In genomic region chr6:105990151-105990550, GRCh38 we compare ENCODE assay signal across 1 cellular context.
TF ChIP-seq lines count a peak whose summit lies in the region.

No MANE protein-coding gene starts in this region.

TF ChIP-seq in K562, 482 proteins besides CTCF, POLR2A, EP300 and RAD21 (continued from another document and continues in another):
- TF ChIP-seq SMARCB1 (IDR thresholded peaks at IDR 0.05; ENCODE audit: insufficient read length, low read depth) (no peak), POLR3G (IDR thresholded peaks at IDR 0.05; ENCODE audit: extremely low read depth, insufficient read length, insufficient replicate concordance) (no peak), THRA (IDR thresholded peaks at IDR 0.05) (no peak), CLOCK (CRISPR knock-in tag; IDR thresholded peaks at IDR 0.05; ENCODE audit: borderline replicate concordance) (no peak), FOXA1 (IDR thresholded peaks at IDR 0.05; ENCODE audit: borderline replicate concordance) (no peak), KLF6 (CRISPR knock-in tag; IDR thresholded peaks at IDR 0.05; ENCODE audit: borderline replicate concordance) (no peak), PRMT5 (CRISPR knock-in tag; IDR thresholded peaks at IDR 0.05) (no peak), ZNF263 (CRISPR knock-in tag; IDR thresholded peaks at IDR 0.05; ENCODE audit: borderline replicate concordance) (no peak), KDM5B (IDR thresholded peaks at IDR 0.05; ENCODE audit: insufficient replicate concordance, low read depth, low read length) (no peak), XRCC5 (IDR thresholded peaks at IDR 0.05; ENCODE audit: low read depth, low read length) (no peak), CSDE1 (IDR thresholded peaks at IDR 0.05) (no peak), GATA2 (CRISPR knock-in tag; IDR thresholded peaks at IDR 0.05) (0 out of 2 replicates have a peak, but pooled peaks have one; percentile 29), SRSF1 (IDR thresholded peaks at IDR 0.05; ENCODE audit: low read depth, low read length) (no peak), CC2D1A (IDR thresholded peaks at IDR 0.05) (no peak), BDP1 (IDR thresholded peaks at IDR 0.05; ENCODE audit: insufficient read depth, insufficient read length) (no peak), RFX5 (IDR thresholded peaks at IDR 0.05; ENCODE audit: low read depth, low read length) (no peak), PHTF2 (CRISPR knock-in tag; IDR thresholded peaks at IDR 0.05) (no peak), MEIS2 (IDR thresholded peaks at IDR 0.05; ENCODE audit: partially characterized antibody) (peak; percentile 71), HMG20B (CRISPR knock-in tag; IDR thresholded peaks at IDR 0.05) (no peak), FOXJ3 (CRISPR knock-in tag; IDR thresholded peaks at IDR 0.05) (no peak), POLR2H (tag; IDR thresholded peaks at IDR 0.05; ENCODE audit: low read depth) (no peak), TOE1 (IDR thresholded peaks at IDR 0.05; ENCODE audit: borderline replicate concordance) (no peak), TOE1 (CRISPR knock-in tag; IDR thresholded peaks at IDR 0.05; ENCODE audit: borderline replicate concordance, low read depth) (no peak), RHOXF2B (CRISPR knock-in tag; conservative IDR thresholded peaks at IDR 0.05) (no peak), NCOA6 (IDR thresholded peaks at IDR 0.05) (no peak), SIX5 (IDR thresholded peaks at IDR 0.05; ENCODE audit: borderline replicate concordance in 1 of 2, insufficient read depth in 1 of 2, low read depth in 1 of 2, low read length in 2 of 2) (no peak), ZNF124 (CRISPR knock-in tag; IDR thresholded peaks at IDR 0.05) (no peak), TRIM24 (IDR thresholded peaks at IDR 0.05) (no peak), ZBED1 (IDR thresholded peaks at IDR 0.05) (no peak), SMARCA4 (IDR thresholded peaks at IDR 0.05) (peak; percentile 17; the same call in 1 of the 2 replicates), PKNOX1 (IDR thresholded peaks at IDR 0.05) (peak; percentile 78), KLF1 (tag; IDR thresholded peaks at IDR 0.05) (no peak), ZNF778 (CRISPR knock-in tag; IDR thresholded peaks at IDR 0.05) (no peak), ZNF584 (CRISPR knock-in tag; IDR thresholded peaks at IDR 0.05; ENCODE audit: low read depth) (no peak), CHD4 (IDR thresholded peaks at IDR 0.05; ENCODE audit: insufficient read depth, insufficient replicate concordance, low read depth, low read length, poor library complexity, severe bottlenecking) (no peak), ZBTB49 (CRISPR knock-in tag; IDR thresholded peaks at IDR 0.05; ENCODE audit: borderline replicate concordance) (no peak), ID3 (CRISPR knock-in tag; IDR thresholded peaks at IDR 0.05) (no peak), ID3 (tag; IDR thresholded peaks at IDR 0.05) (no peak), SNIP1 (IDR thresholded peaks at IDR 0.05; ENCODE audit: low read depth) (no peak), MBD2 (IDR thresholded peaks at IDR 0.05; ENCODE audit: borderline replicate concordance, low read depth) (no peak), ELF1 (tag; IDR thresholded peaks at IDR 0.05) (no peak), ZEB2 (IDR thresholded peaks at IDR 0.05) (peak; percentile 39; the same call in 1 of the 2 replicates), POLR2B (IDR thresholded peaks at IDR 0.05; ENCODE audit: low read depth, partially characterized antibody) (no peak), NR2C2 (CRISPR knock-in tag; IDR thresholded peaks at IDR 0.05) (no peak), NR2C2 (tag; IDR thresholded peaks at IDR 0.05) (no peak), CHCHD3 (CRISPR knock-in tag; IDR thresholded peaks at IDR 0.05) (no peak), ZNF347 (CRISPR knock-in tag; IDR thresholded peaks at IDR 0.05; ENCODE audit: low read depth) (no peak), CEBPB (tag; IDR thresholded peaks at IDR 0.05) (no peak)
- TF ChIP-seq, protein P1, sequence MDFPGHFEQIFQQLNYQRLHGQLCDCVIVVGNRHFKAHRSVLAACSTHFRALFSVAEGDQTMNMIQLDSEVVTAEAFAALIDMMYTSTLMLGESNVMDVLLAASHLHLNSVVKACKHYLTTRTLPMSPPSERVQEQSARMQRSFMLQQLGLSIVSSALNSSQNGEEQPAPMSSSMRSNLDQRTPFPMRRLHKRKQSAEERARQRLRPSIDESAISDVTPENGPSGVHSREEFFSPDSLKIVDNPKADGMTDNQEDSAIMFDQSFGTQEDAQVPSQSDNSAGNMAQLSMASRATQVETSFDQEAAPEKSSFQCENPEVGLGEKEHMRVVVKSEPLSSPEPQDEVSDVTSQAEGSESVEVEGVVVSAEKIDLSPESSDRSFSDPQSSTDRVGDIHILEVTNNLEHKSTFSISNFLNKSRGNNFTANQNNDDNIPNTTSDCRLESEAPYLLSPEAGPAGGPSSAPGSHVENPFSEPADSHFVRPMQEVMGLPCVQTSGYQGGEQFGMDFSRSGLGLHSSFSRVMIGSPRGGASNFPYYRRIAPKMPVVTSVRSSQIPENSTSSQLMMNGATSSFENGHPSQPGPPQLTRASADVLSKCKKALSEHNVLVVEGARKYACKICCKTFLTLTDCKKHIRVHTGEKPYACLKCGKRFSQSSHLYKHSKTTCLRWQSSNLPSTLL (IDR thresholded peaks at IDR 0.05): no peak
- TF ChIP-seq, protein P2, sequence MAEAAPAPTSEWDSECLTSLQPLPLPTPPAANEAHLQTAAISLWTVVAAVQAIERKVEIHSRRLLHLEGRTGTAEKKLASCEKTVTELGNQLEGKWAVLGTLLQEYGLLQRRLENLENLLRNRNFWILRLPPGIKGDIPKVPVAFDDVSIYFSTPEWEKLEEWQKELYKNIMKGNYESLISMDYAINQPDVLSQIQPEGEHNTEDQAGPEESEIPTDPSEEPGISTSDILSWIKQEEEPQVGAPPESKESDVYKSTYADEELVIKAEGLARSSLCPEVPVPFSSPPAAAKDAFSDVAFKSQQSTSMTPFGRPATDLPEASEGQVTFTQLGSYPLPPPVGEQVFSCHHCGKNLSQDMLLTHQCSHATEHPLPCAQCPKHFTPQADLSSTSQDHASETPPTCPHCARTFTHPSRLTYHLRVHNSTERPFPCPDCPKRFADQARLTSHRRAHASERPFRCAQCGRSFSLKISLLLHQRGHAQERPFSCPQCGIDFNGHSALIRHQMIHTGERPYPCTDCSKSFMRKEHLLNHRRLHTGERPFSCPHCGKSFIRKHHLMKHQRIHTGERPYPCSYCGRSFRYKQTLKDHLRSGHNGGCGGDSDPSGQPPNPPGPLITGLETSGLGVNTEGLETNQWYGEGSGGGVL (CRISPR knock-in tag; IDR thresholded peaks at IDR 0.05): no peak
- TF ChIP-seq, protein P3, sequence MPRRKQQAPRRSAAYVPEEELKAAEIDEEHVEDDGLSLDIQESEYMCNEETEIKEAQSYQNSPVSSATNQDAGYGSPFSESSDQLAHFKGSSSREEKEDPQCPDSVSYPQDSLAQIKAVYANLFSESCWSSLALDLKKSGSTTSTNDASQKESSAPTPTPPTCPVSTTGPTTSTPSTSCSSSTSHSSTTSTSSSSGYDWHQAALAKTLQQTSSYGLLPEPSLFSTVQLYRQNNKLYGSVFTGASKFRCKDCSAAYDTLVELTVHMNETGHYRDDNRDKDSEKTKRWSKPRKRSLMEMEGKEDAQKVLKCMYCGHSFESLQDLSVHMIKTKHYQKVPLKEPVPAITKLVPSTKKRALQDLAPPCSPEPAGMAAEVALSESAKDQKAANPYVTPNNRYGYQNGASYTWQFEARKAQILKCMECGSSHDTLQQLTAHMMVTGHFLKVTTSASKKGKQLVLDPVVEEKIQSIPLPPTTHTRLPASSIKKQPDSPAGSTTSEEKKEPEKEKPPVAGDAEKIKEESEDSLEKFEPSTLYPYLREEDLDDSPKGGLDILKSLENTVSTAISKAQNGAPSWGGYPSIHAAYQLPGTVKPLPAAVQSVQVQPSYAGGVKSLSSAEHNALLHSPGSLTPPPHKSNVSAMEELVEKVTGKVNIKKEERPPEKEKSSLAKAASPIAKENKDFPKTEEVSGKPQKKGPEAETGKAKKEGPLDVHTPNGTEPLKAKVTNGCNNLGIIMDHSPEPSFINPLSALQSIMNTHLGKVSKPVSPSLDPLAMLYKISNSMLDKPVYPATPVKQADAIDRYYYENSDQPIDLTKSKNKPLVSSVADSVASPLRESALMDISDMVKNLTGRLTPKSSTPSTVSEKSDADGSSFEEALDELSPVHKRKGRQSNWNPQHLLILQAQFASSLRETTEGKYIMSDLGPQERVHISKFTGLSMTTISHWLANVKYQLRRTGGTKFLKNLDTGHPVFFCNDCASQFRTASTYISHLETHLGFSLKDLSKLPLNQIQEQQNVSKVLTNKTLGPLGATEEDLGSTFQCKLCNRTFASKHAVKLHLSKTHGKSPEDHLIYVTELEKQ (CRISPR knock-in tag; IDR thresholded peaks at IDR 0.05): no peak
- TF ChIP-seq, protein P4, sequence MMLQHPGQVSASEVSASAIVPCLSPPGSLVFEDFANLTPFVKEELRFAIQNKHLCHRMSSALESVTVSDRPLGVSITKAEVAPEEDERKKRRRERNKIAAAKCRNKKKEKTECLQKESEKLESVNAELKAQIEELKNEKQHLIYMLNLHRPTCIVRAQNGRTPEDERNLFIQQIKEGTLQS (IDR thresholded peaks at IDR 0.05): no peak
- TF ChIP-seq, protein P4 (CRISPR knock-in tag; conservative IDR thresholded peaks at IDR 0.05): no peak
